ENCODE assay signal across 17 cellular contexts in genomic region chr9:124004608-124005007, GRCh38. TPM values are rescaled to one million over a fixed set of nuclear protein-coding genes. Genes with fewer than 3 reads are reported as not detected.
"Had no signal": no experiment of that assay in that cellular context is flagged by ENCODE, and none has a peak within 500 bp of the region (broad histone marks: within the 10 kb centered on the region; RNA-seq: fewer than 3 reads in every experiment).

No MANE protein-coding gene starts in this region.

- H3K4me3 Mint-ChIP-seq: activated CD4-positive, alpha-beta T cell treated with anti-CD3 and anti-CD28 coated beads, Interleukin-2, amount 10 ng/mL, durations not matched to agents 24 days and 14 days; activated CD8-positive, alpha-beta T cell treated with anti-CD3 and anti-CD28 coated beads for 36 hours; activated naive CD4-positive, alpha-beta T cell treated with anti-CD3 and anti-CD28 coated beads, Interleukin-2, amount 10 ng/mL, durations not matched to agents 7 days and 5 days; activated naive CD8-positive, alpha-beta T cell treated with anti-CD3 and anti-CD28 coated beads, Interleukin-2, amount 50 U/mL, for 24 hours; naive thymus-derived CD4-positive, alpha-beta T cell; stimulated activated memory B cell treated with anti-CD40 and anti-IgM and Interleukin-4, amounts not matched to agents 10 μg/mL and 1 μg/mL and 100 μg/mL, for 72 hours had no signal

- H3K36me3 Mint-ChIP-seq: stimulated activated memory B cell treated with anti-CD40 and anti-IgM and Interleukin-4, amounts not matched to agents 10 μg/mL and 1 μg/mL and 100 μg/mL, for 72 hours had no signal

- H3K9me3 Mint-ChIP-seq: activated CD8-positive, alpha-beta T cell treated with anti-CD3 and anti-CD28 coated beads for 36 hours; activated naive CD4-positive, alpha-beta T cell treated with anti-CD3 and anti-CD28 coated beads, Interleukin-2, amount 10 ng/mL, durations not matched to agents 7 days and 5 days; activated naive CD8-positive, alpha-beta T cell treated with anti-CD3 and anti-CD28 coated beads, Interleukin-2, amount 50 U/mL, for 24 hours; activated T-helper 2 cell treated with anti-CD3 and anti-CD28 coated beads, Interferon-gamma antibody, Interleukin-2, Interleukin-4, amounts not matched to agents 10 μg/mL and 5 μg/mL and 100 μg/mL, durations not matched to agents 14 hours and 24 hours and 36 hours; stimulated activated memory B cell treated with anti-CD40 and anti-IgM and Interleukin-4, amounts not matched to agents 10 μg/mL and 1 μg/mL and 100 μg/mL, for 72 hours had no signal

- DNase-seq: activated CD4-positive, alpha-beta T cell treated with anti-CD3 and anti-CD28 coated beads, Interleukin-2, amount 10 ng/mL, durations not matched to agents 24 days and 14 days; activated CD8-positive, alpha-beta T cell treated with anti-CD3 and anti-CD28 coated beads for 36 hours; activated naive CD4-positive, alpha-beta T cell treated with anti-CD3 and anti-CD28 coated beads, Interleukin-2, amount 10 ng/mL, durations not matched to agents 7 days and 5 days; activated naive CD8-positive, alpha-beta T cell treated with anti-CD3 and anti-CD28 coated beads, Interleukin-2, amount 50 U/mL, for 24 hours; activated T-cell treated with anti-CD3 and anti-CD28 coated beads, Interleukin-2, amount 50 U/mL, for 1 hour; anterior cingulate cortex; brain microvascular endothelial cell; central memory CD4-positive, alpha-beta T cell; dorsolateral prefrontal cortex; foreskin fibroblast; naive thymus-derived CD4-positive, alpha-beta T cell; sigmoid colon; stimulated activated CD4-positive, alpha-beta T cell treated with anti-CD3 and anti-CD28 coated beads, Interleukin-4, amount 100 ng/mL, for 4 hours; testis; upper lobe of left lung had no signal

- H3K27ac Mint-ChIP-seq: activated CD4-positive, alpha-beta T cell treated with anti-CD3 and anti-CD28 coated beads, Interleukin-2, amount 10 ng/mL, durations not matched to agents 24 days and 14 days; activated CD8-positive, alpha-beta T cell treated with anti-CD3 and anti-CD28 coated beads for 36 hours; activated naive CD4-positive, alpha-beta T cell treated with anti-CD3 and anti-CD28 coated beads, Interleukin-2, amount 10 ng/mL, durations not matched to agents 7 days and 5 days; activated naive CD8-positive, alpha-beta T cell treated with anti-CD3 and anti-CD28 coated beads, Interleukin-2, amount 50 U/mL, for 24 hours; activated T-helper 2 cell treated with anti-CD3 and anti-CD28 coated beads, Interferon-gamma antibody, Interleukin-2, Interleukin-4, amounts not matched to agents 10 μg/mL and 5 μg/mL and 100 μg/mL, durations not matched to agents 14 hours and 24 hours and 36 hours; naive thymus-derived CD4-positive, alpha-beta T cell; stimulated activated memory B cell treated with anti-CD40 and anti-IgM and Interleukin-4, amounts not matched to agents 10 μg/mL and 1 μg/mL and 100 μg/mL, for 72 hours had no signal

- ATAC-seq: activated CD8-positive, alpha-beta T cell treated with anti-CD3 and anti-CD28 coated beads for 36 hours; activated naive CD8-positive, alpha-beta T cell treated with anti-CD3 and anti-CD28 coated beads, Interleukin-2, amount 50 U/mL, for 24 hours; naive thymus-derived CD4-positive, alpha-beta T cell; stimulated activated memory B cell treated with anti-CD40 and anti-IgM and Interleukin-4, amounts not matched to agents 10 μg/mL and 1 μg/mL and 100 μg/mL, for 72 hours had no signal

RNA-seq across cellular contexts. Expression of gene LHX2, which starts 7.0 kb away (rescaled TPM):
- polyA plus RNA-seq: naive thymus-derived CD4-positive, alpha-beta T cell; sigmoid colon had no signal
